1 cellular context compared by ENCODE assay signal in the genomic region with DNA sequence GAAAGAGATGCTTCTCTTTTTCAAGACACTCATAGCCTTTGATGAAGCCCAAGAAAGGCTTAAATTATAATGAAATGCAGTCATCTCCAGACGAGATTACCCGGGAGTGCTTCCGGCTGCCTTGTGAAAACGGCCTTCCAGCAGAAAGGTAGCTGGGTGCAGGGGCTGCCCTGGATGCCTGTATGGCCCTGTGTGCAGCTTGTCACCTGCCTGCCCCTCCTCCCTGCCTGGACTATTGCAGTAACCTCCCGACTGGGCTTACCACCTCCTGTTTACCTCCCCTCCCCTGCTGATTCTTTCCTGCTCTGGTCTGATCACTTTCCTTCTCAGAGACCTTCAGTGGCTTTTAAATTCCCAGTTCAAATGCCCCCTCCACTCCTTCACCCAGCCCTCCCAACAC.
TF ChIP-seq lines count a peak whose summit lies in the region.

No MANE protein-coding gene starts in this region.

TF ChIP-seq in H1, 55 proteins besides CTCF, POLR2A, EP300 and RAD21:
- TF ChIP-seq, protein P1, sequence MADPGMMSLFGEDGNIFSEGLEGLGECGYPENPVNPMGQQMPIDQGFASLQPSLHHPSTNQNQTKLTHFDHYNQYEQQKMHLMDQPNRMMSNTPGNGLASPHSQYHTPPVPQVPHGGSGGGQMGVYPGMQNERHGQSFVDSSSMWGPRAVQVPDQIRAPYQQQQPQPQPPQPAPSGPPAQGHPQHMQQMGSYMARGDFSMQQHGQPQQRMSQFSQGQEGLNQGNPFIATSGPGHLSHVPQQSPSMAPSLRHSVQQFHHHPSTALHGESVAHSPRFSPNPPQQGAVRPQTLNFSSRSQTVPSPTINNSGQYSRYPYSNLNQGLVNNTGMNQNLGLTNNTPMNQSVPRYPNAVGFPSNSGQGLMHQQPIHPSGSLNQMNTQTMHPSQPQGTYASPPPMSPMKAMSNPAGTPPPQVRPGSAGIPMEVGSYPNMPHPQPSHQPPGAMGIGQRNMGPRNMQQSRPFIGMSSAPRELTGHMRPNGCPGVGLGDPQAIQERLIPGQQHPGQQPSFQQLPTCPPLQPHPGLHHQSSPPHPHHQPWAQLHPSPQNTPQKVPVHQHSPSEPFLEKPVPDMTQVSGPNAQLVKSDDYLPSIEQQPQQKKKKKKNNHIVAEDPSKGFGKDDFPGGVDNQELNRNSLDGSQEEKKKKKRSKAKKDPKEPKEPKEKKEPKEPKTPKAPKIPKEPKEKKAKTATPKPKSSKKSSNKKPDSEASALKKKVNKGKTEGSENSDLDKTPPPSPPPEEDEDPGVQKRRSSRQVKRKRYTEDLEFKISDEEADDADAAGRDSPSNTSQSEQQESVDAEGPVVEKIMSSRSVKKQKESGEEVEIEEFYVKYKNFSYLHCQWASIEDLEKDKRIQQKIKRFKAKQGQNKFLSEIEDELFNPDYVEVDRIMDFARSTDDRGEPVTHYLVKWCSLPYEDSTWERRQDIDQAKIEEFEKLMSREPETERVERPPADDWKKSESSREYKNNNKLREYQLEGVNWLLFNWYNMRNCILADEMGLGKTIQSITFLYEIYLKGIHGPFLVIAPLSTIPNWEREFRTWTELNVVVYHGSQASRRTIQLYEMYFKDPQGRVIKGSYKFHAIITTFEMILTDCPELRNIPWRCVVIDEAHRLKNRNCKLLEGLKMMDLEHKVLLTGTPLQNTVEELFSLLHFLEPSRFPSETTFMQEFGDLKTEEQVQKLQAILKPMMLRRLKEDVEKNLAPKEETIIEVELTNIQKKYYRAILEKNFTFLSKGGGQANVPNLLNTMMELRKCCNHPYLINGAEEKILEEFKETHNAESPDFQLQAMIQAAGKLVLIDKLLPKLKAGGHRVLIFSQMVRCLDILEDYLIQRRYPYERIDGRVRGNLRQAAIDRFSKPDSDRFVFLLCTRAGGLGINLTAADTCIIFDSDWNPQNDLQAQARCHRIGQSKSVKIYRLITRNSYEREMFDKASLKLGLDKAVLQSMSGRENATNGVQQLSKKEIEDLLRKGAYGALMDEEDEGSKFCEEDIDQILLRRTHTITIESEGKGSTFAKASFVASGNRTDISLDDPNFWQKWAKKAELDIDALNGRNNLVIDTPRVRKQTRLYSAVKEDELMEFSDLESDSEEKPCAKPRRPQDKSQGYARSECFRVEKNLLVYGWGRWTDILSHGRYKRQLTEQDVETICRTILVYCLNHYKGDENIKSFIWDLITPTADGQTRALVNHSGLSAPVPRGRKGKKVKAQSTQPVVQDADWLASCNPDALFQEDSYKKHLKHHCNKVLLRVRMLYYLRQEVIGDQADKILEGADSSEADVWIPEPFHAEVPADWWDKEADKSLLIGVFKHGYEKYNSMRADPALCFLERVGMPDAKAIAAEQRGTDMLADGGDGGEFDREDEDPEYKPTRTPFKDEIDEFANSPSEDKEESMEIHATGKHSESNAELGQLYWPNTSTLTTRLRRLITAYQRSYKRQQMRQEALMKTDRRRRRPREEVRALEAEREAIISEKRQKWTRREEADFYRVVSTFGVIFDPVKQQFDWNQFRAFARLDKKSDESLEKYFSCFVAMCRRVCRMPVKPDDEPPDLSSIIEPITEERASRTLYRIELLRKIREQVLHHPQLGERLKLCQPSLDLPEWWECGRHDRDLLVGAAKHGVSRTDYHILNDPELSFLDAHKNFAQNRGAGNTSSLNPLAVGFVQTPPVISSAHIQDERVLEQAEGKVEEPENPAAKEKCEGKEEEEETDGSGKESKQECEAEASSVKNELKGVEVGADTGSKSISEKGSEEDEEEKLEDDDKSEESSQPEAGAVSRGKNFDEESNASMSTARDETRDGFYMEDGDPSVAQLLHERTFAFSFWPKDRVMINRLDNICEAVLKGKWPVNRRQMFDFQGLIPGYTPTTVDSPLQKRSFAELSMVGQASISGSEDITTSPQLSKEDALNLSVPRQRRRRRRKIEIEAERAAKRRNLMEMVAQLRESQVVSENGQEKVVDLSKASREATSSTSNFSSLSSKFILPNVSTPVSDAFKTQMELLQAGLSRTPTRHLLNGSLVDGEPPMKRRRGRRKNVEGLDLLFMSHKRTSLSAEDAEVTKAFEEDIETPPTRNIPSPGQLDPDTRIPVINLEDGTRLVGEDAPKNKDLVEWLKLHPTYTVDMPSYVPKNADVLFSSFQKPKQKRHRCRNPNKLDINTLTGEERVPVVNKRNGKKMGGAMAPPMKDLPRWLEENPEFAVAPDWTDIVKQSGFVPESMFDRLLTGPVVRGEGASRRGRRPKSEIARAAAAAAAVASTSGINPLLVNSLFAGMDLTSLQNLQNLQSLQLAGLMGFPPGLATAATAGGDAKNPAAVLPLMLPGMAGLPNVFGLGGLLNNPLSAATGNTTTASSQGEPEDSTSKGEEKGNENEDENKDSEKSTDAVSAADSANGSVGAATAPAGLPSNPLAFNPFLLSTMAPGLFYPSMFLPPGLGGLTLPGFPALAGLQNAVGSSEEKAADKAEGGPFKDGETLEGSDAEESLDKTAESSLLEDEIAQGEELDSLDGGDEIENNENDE (IDR thresholded peaks at IDR 0.05; ENCODE audit: insufficient replicate concordance, low read length) = no peak
- TF ChIP-seq HDAC6 (IDR thresholded peaks at IDR 0.05; ENCODE audit: low read depth, low read length) (no peak), TAF1 (IDR thresholded peaks at IDR 0.05; ENCODE audit: low read depth, low read length) (no peak), KDM4A (IDR thresholded peaks at IDR 0.05; ENCODE audit: low read depth, low read length, severe bottlenecking) (no peak), EZH2 (IDR thresholded peaks at IDR 0.05; ENCODE audit: low read depth, low read length, severe bottlenecking) (no peak), MAFK (IDR thresholded peaks at IDR 0.05; ENCODE audit: low read depth, low read length) (no peak), JUND (IDR thresholded peaks at IDR 0.05; ENCODE audit: low read length) (no peak), TAF7 (optimal IDR thresholded peaks at IDR 0.05; ENCODE audit: borderline replicate concordance, low read depth, low read length) (no peak), SP2 (IDR thresholded peaks at IDR 0.05; ENCODE audit: low read length) (no peak), CEBPB (IDR thresholded peaks at IDR 0.05; ENCODE audit: low read depth, low read length) (no peak), TCF12 (IDR thresholded peaks at IDR 0.05; ENCODE audit: low read depth, low read length) (no peak)
TF ChIP-seq in H1: peak in this region for 0.
